In genomic region chr1:160565568-160565967, GRCh38 we compare ENCODE assay signal across 19 cellular contexts. TPM values are rescaled to one million over a fixed set of nuclear protein-coding genes. Genes with fewer than 3 reads are reported as not detected.
DNase-seq lines count a peak whose midpoint lies in the region; ATAC-seq and TF ChIP-seq lines count a peak whose summit lies in the region.
"Had no signal": no experiment of that assay in that cellular context is flagged by ENCODE, and none has a peak within 500 bp of the region (broad histone marks: within the 10 kb centered on the region; RNA-seq: fewer than 3 reads in every experiment).

No MANE protein-coding gene starts in this region.

- H3K4me3 Mint-ChIP-seq in T-cell (peak overlapping the region in 1 of 3 donors; percentile 77), glutamatergic neuron (ENCODE audit: unreplicated experiment) (no peak overlapping the region), MCF 10A (ENCODE audit: unreplicated experiment) (no peak overlapping the region)
- H3K4me3 Mint-ChIP-seq: activated naive CD4-positive, alpha-beta T cell treated with anti-CD3 and anti-CD28 coated beads, Interleukin-2, amount 10 ng/mL, durations not matched to agents 7 days and 5 days; immature natural killer cell; neural crest cell had no signal

- H3K4me1 Mint-ChIP-seq in T-cell (peaks cover 82 to 97% (median 95%) of the 10 kb centered on the region in 3 donors), glutamatergic neuron (ENCODE audit: low read depth, unreplicated experiment) (no peaks in the 10 kb centered on the region), MCF 10A (ENCODE audit: insufficient read depth, unreplicated experiment) (no peaks in the 10 kb centered on the region)
- H3K4me1 Mint-ChIP-seq: neural crest cell had no signal

- BruUV-seq in MCF 10A (replicated peaks; lab: Mats Ljungman, UMichigan): no TSS peak

- 20 to 42% methylated on average over 4 of the region's 4 CpGs for WGBS in testis, 2 donors

- ATAC-seq in left ventricle myocardium superior: peak; percentile 27
- no peak for ATAC-seq in Right ventricle myocardium inferior
- no peak for ATAC-seq in T-cell (replicated peaks in 1 of 4)
- ATAC-seq: esophagus mucosa had no signal

- H3K27me3 ChIP-seq in effector memory CD4-positive, alpha-beta T cell (replicated peaks; ENCODE audit: control insufficient read depth, insufficient read depth, low read length, poor library complexity, severe bottlenecking): no peaks in the 10 kb centered on the region
- no peaks in the 10 kb centered on the region for H3K27me3 ChIP-seq in testis
- H3K27me3 ChIP-seq: brain microvascular endothelial cell, Peyer's patch, suprapubic skin had no signal

- intact Hi-C loops in left ventricle myocardium superior (cut with micrococcal nuclease): no loop called here
- intact Hi-C loops in Right ventricle myocardium inferior (cut with DNase I): no loop called here
- intact Hi-C loops in testis (cut with DNase I; ENCODE audit: low total_unique reads): no loop called here
- intact Hi-C loops in MCF 10A (cut with micrococcal nuclease): no loop called here

- TF ChIP-seq CTCF in testis (IDR thresholded peaks at IDR 0.05) (no peak), glutamatergic neuron (IDR thresholded peaks at IDR 0.05; ENCODE audit: partially characterized antibody, unreplicated experiment) (no peak), MCF 10A (IDR thresholded peaks at IDR 0.05; ENCODE audit: unreplicated experiment) (no peak)

- H3K27me3 Mint-ChIP-seq in T-cell (no peaks in the 10 kb centered on the region), glutamatergic neuron (ENCODE audit: unreplicated experiment) (no peaks in the 10 kb centered on the region), MCF 10A (ENCODE audit: insufficient read depth, unreplicated experiment) (peaks cover 41% of the 10 kb centered on the region)
- H3K27me3 Mint-ChIP-seq: activated naive CD4-positive, alpha-beta T cell treated with anti-CD3 and anti-CD28 coated beads, Interleukin-2, amount 10 ng/mL, durations not matched to agents 7 days and 5 days had no signal

- no peak for TF ChIP-seq POLR2A in testis (IDR thresholded peaks at IDR 0.05)

- peaks cover 0 to 9% (median 8%) of the 10 kb centered on the region in 3 donors for H3K9me3 Mint-ChIP-seq in T-cell
- peaks cover 2% of the 10 kb centered on the region for H3K9me3 Mint-ChIP-seq in glutamatergic neuron (ENCODE audit: unreplicated experiment)
- H3K9me3 Mint-ChIP-seq in MCF 10A (ENCODE audit: unreplicated experiment): peaks cover 3% of the 10 kb centered on the region

- DNase-seq in left ventricle myocardium superior: no peak
- no peak for DNase-seq in Right ventricle myocardium inferior (ENCODE audit: missing footprints)
- no peak for DNase-seq in T-cell
- DNase-seq in effector memory CD4-positive, alpha-beta T cell: no peak
- peak; percentile 60 for DNase-seq in testis
- no peak for DNase-seq in glutamatergic neuron
- no peak for DNase-seq in GM19238 (ENCODE audit: insufficient read length, low spot score)
- no peak for DNase-seq in MCF 10A (ENCODE audit: unreplicated experiment)
- DNase-seq: activated naive CD4-positive, alpha-beta T cell treated with anti-CD3 and anti-CD28 coated beads, Interleukin-2, amount 10 ng/mL, durations not matched to agents 7 days and 5 days; brain microvascular endothelial cell; immature natural killer cell; mesendoderm; NCI-H69; Peyer's patch had no signal

- peak overlapping the region; percentile 79 for H3K27ac ChIP-seq in effector memory CD4-positive, alpha-beta T cell (ENCODE audit: insufficient read depth, low read length, poor library complexity, severe bottlenecking)
- H3K27ac ChIP-seq in testis: peak overlapping the region in 1 of 2 donors; percentile 30
- H3K27ac ChIP-seq: brain microvascular endothelial cell, suprapubic skin had no signal

- peaks cover 10% of the 10 kb centered on the region for H3K36me3 ChIP-seq in effector memory CD4-positive, alpha-beta T cell (ENCODE audit: control insufficient read depth, insufficient read depth, low read length)
- no peaks in the 10 kb centered on the region for H3K36me3 ChIP-seq in testis (ENCODE audit: low read depth, missing control alignments)
- H3K36me3 ChIP-seq: brain microvascular endothelial cell, Peyer's patch, suprapubic skin had no signal

- H3K4me3 ChIP-seq in effector memory CD4-positive, alpha-beta T cell (ENCODE audit: insufficient read depth, low read depth, low read length, poor library complexity, severe bottlenecking): no peak overlapping the region
- no peak overlapping the region for H3K4me3 ChIP-seq in testis
- H3K4me3 ChIP-seq: Peyer's patch, suprapubic skin had no signal

- CTCF ChIA-PET in T-cell (lab: Charles Lee): interaction anchor here (0.6 to 1.6 kb wide), 6 partner anchors 14 to 673 kb away, joined by 3 to 9 read pairs (median 3); no protein-coding TSS in a partner anchor
- CTCF ChIA-PET in MCF 10A (lab: Yijun Ruan, JAX): interaction anchor here (0.6 to 1.4 kb wide), 3 partner anchors 19 to 105 kb away, joined by 3 read pairs; no protein-coding TSS in a partner anchor

- H3K4me1 ChIP-seq in effector memory CD4-positive, alpha-beta T cell (ENCODE audit: control insufficient read depth, insufficient read depth, low read length, poor library complexity, severe bottlenecking): peaks cover 53% of the 10 kb centered on the region
- H3K4me1 ChIP-seq in testis: peaks cover 5% of the 10 kb centered on the region
- H3K4me1 ChIP-seq: Peyer's patch had no signal

- POLR2A ChIA-PET in T-cell (lab: Charles Lee) (interaction anchor here (0.6 to 1.1 kb wide), 2 partner anchors 9 to 122 kb away, joined by 3 to 12 read pairs; no protein-coding TSS in a partner anchor), MCF 10A (lab: Yijun Ruan, JAX) (no interaction called here)

- peak overlapping the region; percentile 98 for H3K27ac Mint-ChIP-seq in T-cell
- no peak overlapping the region for H3K27ac Mint-ChIP-seq in glutamatergic neuron (ENCODE audit: unreplicated experiment)
- H3K27ac Mint-ChIP-seq in MCF 10A (ENCODE audit: low read depth, unreplicated experiment): no peak overlapping the region
- H3K27ac Mint-ChIP-seq: activated naive CD4-positive, alpha-beta T cell treated with anti-CD3 and anti-CD28 coated beads, Interleukin-2, amount 10 ng/mL, durations not matched to agents 7 days and 5 days had no signal

- no peaks in the 10 kb centered on the region for H3K9me3 ChIP-seq in effector memory CD4-positive, alpha-beta T cell (ENCODE audit: control insufficient read depth, low read length)
- H3K9me3 ChIP-seq in testis: no peaks in the 10 kb centered on the region
- H3K9me3 ChIP-seq: suprapubic skin had no signal

- peaks cover 54% of the 10 kb centered on the region for H3K36me3 Mint-ChIP-seq in T-cell
- no peaks in the 10 kb centered on the region for H3K36me3 Mint-ChIP-seq in glutamatergic neuron (ENCODE audit: unreplicated experiment)
- H3K36me3 Mint-ChIP-seq in MCF 10A (ENCODE audit: insufficient read depth, unreplicated experiment): no peaks in the 10 kb centered on the region

RNA-seq across cellular contexts. Expression of gene CD84, which starts 13.7 kb away (rescaled TPM):
- total RNA-seq in left ventricle myocardium superior (2.8 TPM), Right ventricle myocardium inferior (3.4 TPM), T-cell (10 to 100 TPM; 47.5 to 97.4 (median 51.8) TPM), testis (1 to 10 TPM; 6.4 to 6.9 TPM), glutamatergic neuron (ENCODE audit: unreplicated experiment) (not detected), MCF 10A (2022) (not detected in 2 replicates)
- 7.7 TPM for polyA plus RNA-seq in testis (ENCODE audit: insufficient read depth, low read depth, low replicate concordance)
- total RNA-seq: dermis microvascular lymphatic vessel endothelial cell, neural crest cell, renal cortical epithelial cell had no signal

RNA-seq across cellular contexts. Expression of gene SLAMF6, which starts 42.5 kb away (rescaled TPM):
- total RNA-seq in left ventricle myocardium superior: 0.59 TPM
- 0.46 TPM for total RNA-seq in Right ventricle myocardium inferior
- 10 to 100 TPM; 39.9 to 53.0 (median 47.3) TPM for total RNA-seq in T-cell
- 1 to 10 TPM in 1 of 2 donors, under 1 TPM in 1; 0.68 to 1.6 TPM for total RNA-seq in testis
- 2.3 TPM for polyA plus RNA-seq in testis (ENCODE audit: insufficient read depth, low read depth, low replicate concordance)
- not detected for total RNA-seq in glutamatergic neuron (ENCODE audit: unreplicated experiment)
- total RNA-seq in MCF 10A (2022): not detected in 2 replicates
- total RNA-seq: dermis microvascular lymphatic vessel endothelial cell, neural crest cell, renal cortical epithelial cell had no signal

Comparison
In these comparisons a context has a peak if more than half of its experiments do, and no peak if none do; other contexts are left out.
1. H3K27ac Mint-ChIP-seq: peak in T-cell (2 of 2); none in glutamatergic neuron (single experiment) and MCF 10A (single experiment).
2. RNA of gene CD84, which starts 13.7 kb away (total RNA-seq): 47.5 to 97.4 TPM in T-cell; 6.4 to 6.9 TPM in testis, 3.4 TPM in Right ventricle myocardium inferior (single experiment), 2.8 TPM in left ventricle myocardium superior (single experiment), not detected in glutamatergic neuron (single experiment) and not detected in MCF 10A; every median in the first group is over 4 times any median in the second.
3. RNA of gene SLAMF6, which starts 42.5 kb away (total RNA-seq): 39.9 to 53.0 TPM in T-cell; 0.68 to 1.6 TPM in testis, 0.59 TPM in left ventricle myocardium superior (single experiment), 0.46 TPM in Right ventricle myocardium inferior (single experiment), not detected in glutamatergic neuron (single experiment) and not detected in MCF 10A; every median in the first group is over 10 times any median in the second.